ENCODE assay signal across 25 cellular contexts in genomic region chr11:64556721-64557250, GRCh38. TPM values are rescaled to one million over a fixed set of nuclear protein-coding genes. Genes with fewer than 3 reads are reported as not detected.
"Had no signal": no experiment of that assay in that cellular context is flagged by ENCODE, and none has a peak within 500 bp of the region (broad histone marks: within the 10 kb centered on the region; RNA-seq: fewer than 3 reads in every experiment).

No MANE protein-coding gene starts in this region.

- H3K4me3 Mint-ChIP-seq: naive thymus-derived CD4-positive, alpha-beta T cell; stimulated activated naive B cell treated with anti-CD40 and anti-IgM and Interleukin-4, amounts not matched to agents 10 μg/mL and 1 μg/mL and 100 μg/mL, for 72 hours; stimulated activated naive CD8-positive, alpha-beta T cell treated with anti-CD3 and anti-CD28 coated beads, Interleukin-15, amount 100 ng/mL, for 72 hours had no signal

- H3K27me3 ChIP-seq: colonic mucosa, right atrium auricular region, testis, tibial nerve had no signal

- H3K36me3 Mint-ChIP-seq: naive thymus-derived CD4-positive, alpha-beta T cell; stimulated activated naive B cell treated with anti-CD40 and anti-IgM and Interleukin-4, amounts not matched to agents 10 μg/mL and 1 μg/mL and 100 μg/mL, for 72 hours had no signal

- H3K27ac Mint-ChIP-seq: stimulated activated naive B cell treated with anti-CD40 and anti-IgM and Interleukin-4, amounts not matched to agents 10 μg/mL and 1 μg/mL and 100 μg/mL, for 72 hours had no signal

- H3K4me3 ChIP-seq: colonic mucosa, right atrium auricular region, smooth muscle cell, testis, tibial nerve had no signal

- H3K4me1 ChIP-seq: colonic mucosa had no signal

- H3K9me3 Mint-ChIP-seq: stimulated activated naive B cell treated with anti-CD40 and anti-IgM and Interleukin-4, amounts not matched to agents 10 μg/mL and 1 μg/mL and 100 μg/mL, for 72 hours had no signal

- H3K36me3 ChIP-seq: colonic mucosa, neutrophil, right atrium auricular region, tibial nerve had no signal

- H3K27ac ChIP-seq: colonic mucosa, neutrophil, right atrium auricular region, tibial nerve had no signal

- ATAC-seq: left lobe of liver; naive thymus-derived CD4-positive, alpha-beta T cell; stimulated activated naive B cell treated with anti-CD40 and anti-IgM and Interleukin-4, amounts not matched to agents 10 μg/mL and 1 μg/mL and 100 μg/mL, for 72 hours; stimulated activated naive CD8-positive, alpha-beta T cell treated with anti-CD3 and anti-CD28 coated beads, Interleukin-15, amount 100 ng/mL, for 72 hours had no signal

- DNase-seq: cerebellar nuclear complex; colonic mucosa; dermis blood vessel endothelial cell; erythroblast; foreskin melanocyte; head of caudate nucleus; hippocampal formation; mammary epithelial cell; naive thymus-derived CD4-positive, alpha-beta T cell; stimulated activated CD4-positive, alpha-beta T cell treated with anti-CD3 and anti-CD28 coated beads, Interleukin-4, amount 100 ng/mL, for 4 hours; stimulated activated naive B cell treated with anti-CD40 and anti-IgM and Interleukin-4, amounts not matched to agents 10 μg/mL and 1 μg/mL and 100 μg/mL, for 72 hours; stimulated activated naive CD8-positive, alpha-beta T cell treated with anti-CD3 and anti-CD28 coated beads, Interleukin-15, amount 100 ng/mL, for 72 hours; testis had no signal

- H3K9me3 ChIP-seq: colonic mucosa, neutrophil, right atrium auricular region, testis, tibial nerve had no signal

RNA-seq across cellular contexts. Expression of gene SLC22A11, which starts 1.0 kb away (rescaled TPM):
- total RNA-seq: colonic mucosa; dermis blood vessel endothelial cell; mammary epithelial cell; mesenteric fat pad; mononuclear cell; naive thymus-derived CD4-positive, alpha-beta T cell; osteoblast; pulmonary artery endothelial cell; right atrium auricular region; smooth muscle cell; subcutaneous adipose tissue; tibial nerve had no signal
- polyA plus RNA-seq: mammary epithelial cell; naive thymus-derived CD4-positive, alpha-beta T cell; smooth muscle cell had no signal

RNA-seq across cellular contexts. Expression of gene SLC22A12, which starts 34.2 kb away (rescaled TPM):
- total RNA-seq: colonic mucosa; dermis blood vessel endothelial cell; left lobe of liver; lower leg skin; mammary epithelial cell; mononuclear cell; naive thymus-derived CD4-positive, alpha-beta T cell; osteoblast; pulmonary artery endothelial cell; right atrium auricular region; smooth muscle cell; subcutaneous adipose tissue; testis; ureter had no signal
- polyA plus RNA-seq: mammary epithelial cell; naive thymus-derived CD4-positive, alpha-beta T cell; smooth muscle cell had no signal
